Comparison of ENCODE assay signal across 10 cellular contexts in the genomic region with DNA sequence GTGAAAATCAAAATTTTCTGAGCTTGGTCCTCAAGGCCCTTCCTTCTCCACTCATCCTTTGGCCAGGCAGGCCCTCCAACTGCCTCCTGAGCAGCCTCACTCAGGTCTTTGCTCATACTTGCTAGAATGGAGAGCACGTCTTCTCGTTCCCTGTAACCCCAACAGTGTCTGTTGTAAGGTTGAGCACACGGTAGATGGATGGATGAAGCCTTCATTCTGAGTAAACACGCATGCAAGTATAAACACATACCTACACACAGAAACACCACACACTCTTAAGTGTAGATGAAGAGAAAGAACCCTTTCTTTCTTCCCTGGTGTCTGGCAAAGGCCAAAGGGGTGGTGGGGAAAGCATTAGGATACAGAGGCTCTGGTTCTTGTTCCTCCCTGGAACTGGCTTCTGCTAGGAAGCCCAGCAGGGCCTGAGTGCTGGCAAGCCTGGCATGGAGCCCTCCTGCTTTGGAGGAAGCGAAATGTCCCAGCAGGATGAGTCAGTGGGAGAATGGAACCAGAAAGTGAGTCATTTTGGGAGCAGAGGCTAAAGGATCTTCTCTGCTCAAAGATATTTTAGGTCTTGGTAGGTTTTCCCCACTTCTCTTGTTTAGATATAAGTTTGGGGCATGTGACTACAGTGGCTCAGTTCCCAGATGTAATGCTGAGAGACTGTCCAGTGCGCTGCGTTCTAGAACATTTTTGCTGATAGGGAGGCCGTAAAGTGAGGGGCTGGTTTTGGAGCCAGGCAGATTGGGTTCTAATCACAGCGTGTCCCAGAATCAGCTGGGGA.
A peak's percentile ranks its signal among the peaks of the same experiment; 100 is the strongest.
DNase-seq lines count a peak whose midpoint lies in the region; ATAC-seq, FAIRE-seq and TF ChIP-seq lines count a peak whose summit lies in the region.
"Had no signal": no experiment of that assay in that cellular context is flagged by ENCODE, and none has a peak within 500 bp of the region (broad histone marks: within the 10 kb centered on the region; RNA-seq: fewer than 3 reads in every experiment).

No MANE protein-coding gene starts in this region.

- H3K9ac ChIP-seq in rectal smooth muscle tissue (ENCODE audit: low read length), result no peak overlapping the region

- no peak for TF ChIP-seq POLR2A in adrenal gland (IDR thresholded peaks at IDR 0.05)

- H3K4me3 ChIP-seq in adrenal gland (no peak overlapping the region), cardiac muscle cell (no peak overlapping the region), rectal smooth muscle tissue (ENCODE audit: low read length) (no peak overlapping the region), small intestine (ENCODE audit: low read depth in 1 of 2, low read length in 2 of 2) (no peak overlapping the region)

- TF ChIP-seq CTCF in adrenal gland (IDR thresholded peaks at IDR 0.05), result no peak
- no peak for TF ChIP-seq CTCF in cardiac muscle cell (IDR thresholded peaks at IDR 0.05; ENCODE audit: low read depth, low read length)

- DNase-seq in COLO829 (ENCODE audit: low spot score), result peak; percentile 56
- peak; percentile 71 to 91 (median 84) for DNase-seq in adrenal gland
- peak in 1 of 2 donors; percentile 94 for DNase-seq in cardiac muscle cell (ENCODE audit: low read depth in 1 of 2, low spot score in 1 of 2)
- DNase-seq in NCI-H1092 (lab: John Stamatoyannopoulos, UW), result no peak
- DNase-seq in small intestine, result no peak
- no peak for DNase-seq in SIG-M5 treated with dmso at 0.1 percent for 504 hours (lab: John Stamatoyannopoulos, UW; ENCODE audit: unreplicated experiment)
- DNase-seq: NCI-H510A had no signal

- ATAC-seq in HG03139 (IDR thresholded peaks at IDR 0.05; ENCODE audit: unreplicated experiment), result no peak

- FAIRE-seq in small intestine (lab: Jason Lieb, UNC), result no peak
- FAIRE-seq: G401.6 had no signal

- intact Hi-C loops in adrenal gland (cut with DNase I), result no loop called here

- H3K9me3 ChIP-seq in adrenal gland (replicated peaks in 1 of 3), result no peaks in the 10 kb centered on the region
- H3K9me3 ChIP-seq in cardiac muscle cell (ENCODE audit: low read depth), result no peaks in the 10 kb centered on the region
- H3K9me3 ChIP-seq in small intestine (ENCODE audit: control insufficient read depth, low read depth), result no peaks in the 10 kb centered on the region

- peaks cover 0 to 21% of the 10 kb centered on the region in 2 donors for H3K4me1 ChIP-seq in adrenal gland (replicated peaks in 1 of 2)
- H3K4me1 ChIP-seq in cardiac muscle cell (ENCODE audit: low read depth), result peaks cover 30% of the 10 kb centered on the region
- H3K4me1 ChIP-seq in rectal smooth muscle tissue (ENCODE audit: control insufficient read depth, insufficient read depth, low read length), result peaks cover 37% of the 10 kb centered on the region
- H3K4me1 ChIP-seq in small intestine (ENCODE audit: control insufficient read depth in 2 of 2, insufficient read depth in 1 of 2, low read depth in 1 of 2, low read length in 1 of 2), result no peaks in the 10 kb centered on the region

- H3K27me3 ChIP-seq in adrenal gland, result no peaks in the 10 kb centered on the region
- H3K27me3 ChIP-seq in cardiac muscle cell, result no peaks in the 10 kb centered on the region
- H3K27me3 ChIP-seq in rectal smooth muscle tissue (ENCODE audit: control insufficient read depth, insufficient read depth, low read length), result no peaks in the 10 kb centered on the region
- H3K27me3 ChIP-seq in small intestine (ENCODE audit: control insufficient read depth in 2 of 2, insufficient read depth in 2 of 2, low read length in 2 of 2), result no peaks in the 10 kb centered on the region

- 70 to 79% (median 76%) methylated on average over 9 of the region's 9 CpGs for WGBS in adrenal gland, 4 donors
- whole genome bisulfite sequencing in small intestine, 3 donors, result 70 to 86% (median 83%) methylated on average over 9 of the region's 9 CpGs

- H3K27ac ChIP-seq in adrenal gland, result peak overlapping the region in 2 of 5 donors; percentile 59 to 63
- H3K27ac ChIP-seq in cardiac muscle cell, result peak overlapping the region; percentile 43
- H3K27ac ChIP-seq in rectal smooth muscle tissue (ENCODE audit: low read depth, low read length), result peak overlapping the region; percentile 86
- peak overlapping the region in 1 of 2 donors; percentile 81 for H3K27ac ChIP-seq in small intestine (ENCODE audit: low read depth in 1 of 2, low read length in 1 of 2)

- H3K36me3 ChIP-seq in adrenal gland (replicated peaks in 1 of 2) (no peaks in the 10 kb centered on the region), cardiac muscle cell (no peaks in the 10 kb centered on the region), rectal smooth muscle tissue (ENCODE audit: control insufficient read depth, insufficient read depth, low read length) (no peaks in the 10 kb centered on the region), small intestine (ENCODE audit: control insufficient read depth in 2 of 2, insufficient read depth in 2 of 2, low read length in 2 of 2) (no peaks in the 10 kb centered on the region)

Comparison
In these comparisons a context has a peak if more than half of its experiments do, and no peak if none do; other contexts are left out.
1. DNase-seq: peak in COLO829 (single experiment) and adrenal gland (7 of 7); none in NCI-H1092 (single experiment), small intestine (single experiment) and SIG-M5 treated with dmso at 0.1 percent for 504 hours (single experiment).